In the genomic region with DNA sequence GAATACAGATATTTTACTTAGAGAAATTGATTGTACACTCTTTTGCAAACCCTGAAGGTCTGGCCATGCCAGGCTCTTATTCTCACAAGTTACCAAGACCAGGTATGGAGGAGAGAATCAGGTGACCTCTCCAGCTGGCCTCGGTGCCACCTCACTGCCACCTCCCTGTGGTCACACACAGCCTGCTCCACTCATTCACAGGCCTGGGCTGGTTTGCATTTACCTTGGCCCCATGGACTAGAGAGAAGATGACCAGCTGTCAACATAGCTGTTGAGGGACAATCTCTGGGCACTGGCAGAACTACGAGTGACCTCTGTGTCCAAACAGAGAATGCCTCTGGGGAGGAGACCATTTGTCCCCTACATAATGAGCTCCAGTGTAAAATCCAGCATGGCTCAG, we compare ENCODE assay signal across 27 cellular contexts.
DNase-seq lines count a peak whose midpoint lies in the region; ATAC-seq, FAIRE-seq and TF ChIP-seq lines count a peak whose summit lies in the region.
"Had no signal": no experiment of that assay in that cellular context is flagged by ENCODE, and none has a peak within 500 bp of the region (broad histone marks: within the 10 kb centered on the region; RNA-seq: fewer than 3 reads in every experiment).

No MANE protein-coding gene starts in this region.

- H3K4me3 ChIP-seq in MM.1S (ENCODE audit: low read length) (no peak overlapping the region), H1 (ENCODE audit: extremely low read depth in 1 of 4, insufficient read depth in 2 of 4, low read depth in 3 of 4, low read length in 4 of 4) (no peak overlapping the region), psoas muscle (no peak overlapping the region)
- H3K4me3 ChIP-seq: GM23338, MG63, SK-N-MC, skin epidermis, thoracic aorta had no signal

- TF ChIP-seq CTCF in MM.1S (IDR thresholded peaks at IDR 0.05; ENCODE audit: low read length) (peak; percentile 18; the same call in 1 of the 2 replicates), H1 (IDR thresholded peaks at IDR 0.05; ENCODE audit: control extremely low read depth in 1 of 3, insufficient read depth in 1 of 3, low read depth in 1 of 3, low read length in 3 of 3) (peak in 2 of 3 experiments; percentile 7 to 16; a peak in 2 of 4 replicates), psoas muscle (IDR thresholded peaks at IDR 0.05) (no peak)

- H3K4me2 ChIP-seq in MM.1S (ENCODE audit: low read depth, low read length), result no peak overlapping the region
- no peak overlapping the region for H3K4me2 ChIP-seq in H1 (ENCODE audit: insufficient read depth in 1 of 2, low read depth in 2 of 2, low read length in 2 of 2)
- H3K4me2 ChIP-seq: GM23338 had no signal

- no peak overlapping the region for H3K4ac ChIP-seq in H1 (replicated peaks; ENCODE audit: insufficient read length, low read depth, low read length)

- intact Hi-C loops in psoas muscle (cut with DNase I), result no loop called here

- no peak overlapping the region for H3K14ac ChIP-seq in H1 (ENCODE audit: insufficient read length)

- H3K36me3 ChIP-seq in MM.1S (replicated peaks; ENCODE audit: insufficient read depth, low read length) (no peaks in the 10 kb centered on the region), H1 (ENCODE audit: control insufficient read depth in 2 of 4, insufficient read depth in 4 of 4, low read length in 3 of 4) (no peaks in the 10 kb centered on the region), psoas muscle (ENCODE audit: insufficient read depth in 1 of 2, low read depth in 1 of 2) (no peaks in the 10 kb centered on the region)
- H3K36me3 ChIP-seq: MG63, neutrophil, thoracic aorta had no signal

- no peaks in the 10 kb centered on the region for H3K23me2 ChIP-seq in H1 (ENCODE audit: low read depth, low read length)

- H3K23ac ChIP-seq in H1 (ENCODE audit: insufficient read length), result no peak overlapping the region

- no peak for TF ChIP-seq POLR2A in H1 (IDR thresholded peaks at IDR 0.05; ENCODE audit: control extremely low read depth in 1 of 2, low read depth in 2 of 2, low read length in 2 of 2)

- no peaks in the 10 kb centered on the region for H3K9me3 ChIP-seq in MM.1S (replicated peaks; ENCODE audit: insufficient read depth, low read length)
- 0 out of 4 replicates have a peak, but pooled peaks cover 0 to 3% of the 10 kb centered on the region in 2 experiments for H3K9me3 ChIP-seq in H1 (ENCODE audit: insufficient read depth in 2 of 2, low read depth in 1 of 2, low read length in 1 of 2)
- H3K9me3 ChIP-seq in psoas muscle, result no peaks in the 10 kb centered on the region
- H3K9me3 ChIP-seq: MG63, neutrophil, thoracic aorta had no signal

- DNase-seq in NCI-H748 (lab: John Stamatoyannopoulos, UW; ENCODE audit: unreplicated experiment), result peak; percentile 14
- DNase-seq in NCI-H748 treated with DMSO at 0.1 percent for 48 hours (lab: John Stamatoyannopoulos, UW), result no peak
- no peak for DNase-seq in MM.1S
- DNase-seq in H1 (ENCODE audit: low read depth in 1 of 2, low spot score in 2 of 2), result no peak
- DNase-seq in psoas muscle, result no peak
- DNase-seq: 8988T; activated CD4-positive, alpha-beta T cell treated with anti-CD3 and anti-CD28 coated beads, Interleukin-2, amount 50 U/mL, for 4 hours; activated effector memory CD4-positive, alpha-beta T cell treated with Interleukin-2 at 50 U/mL for 16 hours; CD8-positive, alpha-beta memory T cell; DND-41; kidney; mammary epithelial cell; MG63; NCI-H1436 treated with DMSO at 0.1 percent for 48 hours; NCI-H82; stimulated activated CD4-positive, alpha-beta T cell treated with anti-CD3 and anti-CD28 coated beads, Interleukin-2, amount 100 ng/mL, for 48 hours; stimulated activated naive B cell treated with anti-CD40 and anti-IgM and Interleukin-4, amounts not matched to agents 10 μg/mL and 1 μg/mL and 100 μg/mL, for 72 hours had no signal

- no peaks in the 10 kb centered on the region for H3K79me2 ChIP-seq in MM.1S (ENCODE audit: low read length)
- no peaks in the 10 kb centered on the region for H3K79me2 ChIP-seq in H1 (ENCODE audit: control insufficient read depth in 1 of 2, insufficient read depth in 2 of 2, low read length in 2 of 2)

- TF ChIP-seq RAD21 in H1 (IDR thresholded peaks at IDR 0.05 in 1 of 2, conservative IDR thresholded peaks at IDR 0.05 in 1 of 2; ENCODE audit: low read depth in 2 of 2, low read length in 2 of 2), result peak; percentile 14 to 20; a peak in 2 of 4 replicates

- H3K27ac ChIP-seq in MM.1S (ENCODE audit: low read length) (no peak overlapping the region), H1 (ENCODE audit: low read depth, low read length) (no peak overlapping the region), psoas muscle (no peak overlapping the region)
- H3K27ac ChIP-seq: neutrophil, SK-N-MC, skin epidermis, thoracic aorta, VCaP had no signal

- no peak overlapping the region for H2BK12ac ChIP-seq in H1 (ENCODE audit: low read depth, low read length)

- no peak overlapping the region for H2BK5ac ChIP-seq in H1 (ENCODE audit: low read depth, low read length)

- H2AK5ac ChIP-seq in H1 (ENCODE audit: low read depth, low read length), result no peak overlapping the region

- no peak overlapping the region for H2AFZ ChIP-seq in MM.1S (ENCODE audit: low read length)
- no peak overlapping the region for H2AFZ ChIP-seq in H1 (ENCODE audit: low read length)
- H2AFZ ChIP-seq: GM23338 had no signal

- no peak overlapping the region for H3K18ac ChIP-seq in H1 (ENCODE audit: extremely low read depth, low read length)

- H3K56ac ChIP-seq in H1 (replicated peaks; ENCODE audit: insufficient read length, low read depth, low read length), result no peak overlapping the region

- no peak overlapping the region for H4K91ac ChIP-seq in H1 (replicated peaks; ENCODE audit: insufficient read length, low read length)

- H3K4me1 ChIP-seq in MM.1S (ENCODE audit: low read length) (no peaks in the 10 kb centered on the region), H1 (replicated peaks in 1 of 4; ENCODE audit: control insufficient read depth in 3 of 4, insufficient read depth in 4 of 4, low read length in 3 of 4) (no peaks in the 10 kb centered on the region), psoas muscle (no peaks in the 10 kb centered on the region)

- H4K5ac ChIP-seq in H1 (ENCODE audit: insufficient read length, low read depth, low read length), result no peak overlapping the region

- whole genome bisulfite sequencing in H1 (ENCODE audit: extremely low coverage in 1 of 2, insufficient coverage in 1 of 2, insufficient read length in 1 of 2, insufficient replicate concordance in 2 of 2, low coverage in 1 of 2, low lambda C conversion rate in 2 of 2, missing lambda C conversion rate in 1 of 2), 2 experiments, result 94% methylated on average over 2 of the region's 2 CpGs; no CpG with 5 or more reads in 1 of the 2 experiments
- WGBS in psoas muscle, 3 donors, result 63 to 69% (median 67%) methylated on average over 2 of the region's 2 CpGs

- H3K79me1 ChIP-seq in H1 (ENCODE audit: low read depth, low read length), result no peaks in the 10 kb centered on the region

- POLR2A ChIA-PET in H1 (lab: Charles Lee; ENCODE audit: partially characterized antibody), result no interaction called here

- FAIRE-seq in H1 (lab: Jason Lieb, UNC), result no peak
- FAIRE-seq: GM12892 had no signal

- H4K20me1 ChIP-seq in MM.1S (ENCODE audit: insufficient read depth, low read length) (no peaks in the 10 kb centered on the region), H1 (replicated peaks in 1 of 2; ENCODE audit: control insufficient read depth in 1 of 2, insufficient read depth in 2 of 2, low read length in 2 of 2) (no peaks in the 10 kb centered on the region)

- H2BK120ac ChIP-seq in H1 (replicated peaks; ENCODE audit: low read depth, low read length), result no peak overlapping the region

- no peak overlapping the region for H3K9ac ChIP-seq in MM.1S (ENCODE audit: low read length)
- no peak overlapping the region for H3K9ac ChIP-seq in H1 (replicated peaks in 1 of 4; ENCODE audit: extremely low read depth in 1 of 4, low read depth in 3 of 4, low read length in 3 of 4)

- H2BK20ac ChIP-seq in H1 (ENCODE audit: low read length), result no peak overlapping the region

- no peak overlapping the region for H2BK15ac ChIP-seq in H1 (ENCODE audit: low read length)

- H3K27me3 ChIP-seq in MM.1S (replicated peaks; ENCODE audit: insufficient read depth, low read length), result no peaks in the 10 kb centered on the region
- H3K27me3 ChIP-seq in H1 (replicated peaks in 1 of 4; ENCODE audit: control insufficient read depth in 3 of 4, extremely low read depth in 1 of 4, insufficient read depth in 3 of 4, low read length in 3 of 4), result no peaks in the 10 kb centered on the region; a peak in 1 of 7 replicates
- no peaks in the 10 kb centered on the region for H3K27me3 ChIP-seq in psoas muscle (ENCODE audit: insufficient read depth in 3 of 3, low read length in 2 of 3)
- H3K27me3 ChIP-seq: MG63 had no signal

- peak in 3 of 4 donors; percentile 34 to 58 (median 48) for ATAC-seq in psoas muscle
- ATAC-seq in GM18907 (IDR thresholded peaks at IDR 0.05; ENCODE audit: unreplicated experiment), result no peak
- ATAC-seq in HG03196 (IDR thresholded peaks at IDR 0.05; ENCODE audit: unreplicated experiment), result no peak
- ATAC-seq in HG02623 (IDR thresholded peaks at IDR 0.05; ENCODE audit: unreplicated experiment), result no peak
- ATAC-seq: GM23338; stimulated activated naive B cell treated with anti-CD40 and anti-IgM and Interleukin-4, amounts not matched to agents 10 μg/mL and 1 μg/mL and 100 μg/mL, for 72 hours had no signal

- no peaks in the 10 kb centered on the region for H3K9me2 ChIP-seq in MM.1S (replicated peaks; ENCODE audit: insufficient read depth, low read length)

- CTCF ChIA-PET in H1 (lab: Charles Lee; ENCODE audit: partially characterized antibody), result interaction anchor here (0.9 kb wide), 1 partner anchor 570 kb away, joined by 3 read pairs; no protein-coding TSS in a partner anchor

- no peaks in the 10 kb centered on the region for H3F3A ChIP-seq in MM.1S (ENCODE audit: insufficient read depth, low read length)

- H4K8ac ChIP-seq in H1 (ENCODE audit: extremely low read depth, insufficient read depth, low read length), result no peak overlapping the region; the same call in 1 of the 2 replicates

- TF ChIP-seq EP300 in H1 (IDR thresholded peaks at IDR 0.05; ENCODE audit: borderline replicate concordance in 1 of 2, low read depth in 2 of 2, low read length in 2 of 2), result no peak

TF ChIP-seq in H1, 55 proteins besides CTCF, POLR2A, EP300 and RAD21:
- TF ChIP-seq TEAD4 (IDR thresholded peaks at IDR 0.05; ENCODE audit: low read depth, low read length), result no peak
TF ChIP-seq in H1: peak in this region for 0.

Comparison
In these comparisons a context has a peak if more than half of its experiments do, and no peak if none do; other contexts are left out.
1. ATAC-seq: peak in psoas muscle (3 of 4); none in GM18907 (single experiment), HG03196 (single experiment) and HG02623 (single experiment).